ENCODE assay signal across 30 cellular contexts in the genomic region with DNA sequence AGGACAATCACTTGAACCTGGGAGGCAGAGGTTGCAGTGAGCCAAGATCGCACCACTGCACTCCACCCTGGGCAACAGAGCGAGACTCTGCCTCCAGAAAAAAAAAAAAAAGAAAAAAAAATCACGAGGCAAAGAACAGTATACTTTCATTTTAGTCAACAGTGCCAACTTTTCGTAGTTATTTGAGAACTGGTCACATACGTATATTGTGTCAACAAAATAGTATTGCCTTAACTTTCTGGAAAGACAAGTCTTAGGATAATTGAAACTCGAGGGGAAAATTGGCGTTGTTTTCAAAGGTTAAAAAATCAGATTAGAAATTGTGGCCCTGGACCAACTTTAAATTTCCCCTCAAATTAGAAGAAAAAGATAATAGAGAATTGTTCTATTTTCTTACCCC.
"Had no signal": no experiment of that assay in that cellular context is flagged by ENCODE, and none has a peak within 500 bp of the region (broad histone marks: within the 10 kb centered on the region; RNA-seq: fewer than 3 reads in every experiment).

No MANE protein-coding gene starts in this region.

- H3K36me3 Mint-ChIP-seq: mesothelial cell of epicardium; naive B cell; natural killer cell; stimulated activated memory B cell treated with anti-CD40 and anti-IgM and Interleukin-4, amounts not matched to agents 10 μg/mL and 1 μg/mL and 100 μg/mL, for 72 hours had no signal

- H3K9me3 Mint-ChIP-seq: mesothelial cell of epicardium; naive B cell; natural killer cell; stimulated activated memory B cell treated with anti-CD40 and anti-IgM and Interleukin-4, amounts not matched to agents 10 μg/mL and 1 μg/mL and 100 μg/mL, for 72 hours; stimulated activated naive CD8-positive, alpha-beta T cell treated with anti-CD3 and anti-CD28 coated beads, Interleukin-15, amount 100 ng/mL, for 72 hours; type B pancreatic cell had no signal

- H3K27me3 ChIP-seq: left lung, neural progenitor cell, neutrophil, ovary, right atrium auricular region, right lobe of liver, tibial nerve, uterus had no signal

- ATAC-seq: left cardiac atrium; left lung; lower lobe of right lung; natural killer cell; right lobe of liver; stimulated activated memory B cell treated with anti-CD40 and anti-IgM and Interleukin-4, amounts not matched to agents 10 μg/mL and 1 μg/mL and 100 μg/mL, for 72 hours; stimulated activated naive CD8-positive, alpha-beta T cell treated with anti-CD3 and anti-CD28 coated beads, Interleukin-15, amount 100 ng/mL, for 72 hours had no signal

- H3K4me3 Mint-ChIP-seq: mesothelial cell of epicardium; naive B cell; natural killer cell; nephron progenitor cell; neural progenitor cell; stimulated activated memory B cell treated with anti-CD40 and anti-IgM and Interleukin-4, amounts not matched to agents 10 μg/mL and 1 μg/mL and 100 μg/mL, for 72 hours; stimulated activated naive CD8-positive, alpha-beta T cell treated with anti-CD3 and anti-CD28 coated beads, Interleukin-15, amount 100 ng/mL, for 72 hours; type B pancreatic cell had no signal

- H3K4me1 Mint-ChIP-seq: mesothelial cell of epicardium had no signal

- H3K9ac ChIP-seq: neural progenitor cell had no signal

- DNase-seq: hippocampal formation; kidney glomerular epithelial cell; left cardiac atrium; left lung; lower lobe of right lung; mesendoderm; naive B cell; natural killer cell; nephron progenitor cell; occipital lobe; ovary; right lobe of liver; stimulated activated CD4-positive, alpha-beta T cell treated with anti-CD3 and anti-CD28 coated beads, Interleukin-1b, Interleukin-23, amount 100 ng/mL, for 48 hours; stimulated activated CD4-positive, alpha-beta T cell treated with anti-CD3 and anti-CD28 coated beads, Interleukin-2, amount 100 ng/mL, for 48 hours; stimulated activated CD4-positive, alpha-beta T cell treated with anti-CD3 and anti-CD28 coated beads, Interleukin-4, amount 100 ng/mL, for 4 hours; stimulated activated CD8-positive, alpha-beta memory T cell treated with anti-CD3 and anti-CD28 coated beads, Interleukin-4, amount 100 ng/mL, for 48 hours; stimulated activated naive CD4-positive, alpha-beta T cell treated with Interleukin-2 at 50 U/mL for 16 hours; stimulated activated naive CD8-positive, alpha-beta T cell treated with anti-CD3 and anti-CD28 coated beads, Interleukin-15, amount 100 ng/mL, for 72 hours; substantia nigra; uterus had no signal

- H3K4me2 ChIP-seq: neural progenitor cell, smooth muscle cell had no signal

- H2AFZ ChIP-seq: neural progenitor cell had no signal

- H3K9me3 ChIP-seq: left lung, lower lobe of right lung, neutrophil, ovary, right atrium auricular region, right lobe of liver, tibial nerve, uterus had no signal

- H3K36me3 ChIP-seq: left lung, lower lobe of right lung, neural progenitor cell, neutrophil, ovary, right atrium auricular region, right lobe of liver, tibial nerve, uterus had no signal

- H3K27me3 Mint-ChIP-seq: naive B cell; progenitor cell of endocrine pancreas; stimulated activated memory B cell treated with anti-CD40 and anti-IgM and Interleukin-4, amounts not matched to agents 10 μg/mL and 1 μg/mL and 100 μg/mL, for 72 hours; stimulated activated naive CD8-positive, alpha-beta T cell treated with anti-CD3 and anti-CD28 coated beads, Interleukin-15, amount 100 ng/mL, for 72 hours; type B pancreatic cell had no signal

- FAIRE-seq: keratinocyte had no signal

- H3K4me3 ChIP-seq: left lung, lower lobe of right lung, neural progenitor cell, ovary, right atrium auricular region, right lobe of liver, smooth muscle cell, tibial nerve, uterus had no signal

- H3K27ac Mint-ChIP-seq: mesothelial cell of epicardium; naive B cell; natural killer cell; nephron progenitor cell; neural progenitor cell; progenitor cell of endocrine pancreas; stimulated activated memory B cell treated with anti-CD40 and anti-IgM and Interleukin-4, amounts not matched to agents 10 μg/mL and 1 μg/mL and 100 μg/mL, for 72 hours; stimulated activated naive CD8-positive, alpha-beta T cell treated with anti-CD3 and anti-CD28 coated beads, Interleukin-15, amount 100 ng/mL, for 72 hours; type B pancreatic cell had no signal

- H3K27ac ChIP-seq: left lung, lower lobe of right lung, neural progenitor cell, neutrophil, ovary, right atrium auricular region, right lobe of liver, tibial nerve, uterus had no signal

- H3K4me1 ChIP-seq: neural progenitor cell, right lobe of liver had no signal
